ENCODE assay signal across 25 cellular contexts in the genomic region with DNA sequence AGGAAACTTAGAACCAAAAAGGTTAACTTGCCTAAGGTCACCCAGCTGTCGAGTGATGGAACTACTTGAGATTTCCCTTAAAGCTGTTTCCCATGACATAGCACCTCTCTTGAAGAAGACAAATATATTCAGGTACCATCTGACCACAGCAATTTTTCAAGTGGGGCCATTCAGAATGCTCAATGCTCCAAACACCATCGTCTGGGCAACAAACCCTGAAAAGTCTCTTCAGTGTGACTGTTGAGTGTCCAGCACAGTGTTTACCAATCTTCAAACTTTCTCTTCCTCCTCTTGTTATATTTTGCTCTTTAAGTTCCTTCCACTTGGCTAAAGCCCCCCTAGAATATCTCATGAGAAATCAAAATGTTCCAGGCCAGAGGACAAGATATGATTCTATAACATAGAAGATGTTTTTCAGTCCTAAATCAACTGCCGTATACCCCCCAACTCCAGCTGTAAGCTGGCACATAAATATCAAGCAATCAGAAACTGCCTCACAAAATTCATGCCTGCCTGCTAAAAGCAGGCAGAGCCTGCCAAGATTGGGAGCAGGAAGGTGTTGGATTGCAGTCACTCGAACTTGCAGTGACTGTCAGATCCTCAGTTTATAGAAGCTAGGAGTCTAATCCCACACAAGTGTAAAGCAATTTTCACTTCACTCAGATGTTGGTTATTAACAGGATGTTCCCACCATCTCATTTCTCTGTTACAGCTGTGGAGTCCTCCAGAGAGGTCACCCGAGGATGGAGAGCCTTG.
"Had no signal": no experiment of that assay in that cellular context is flagged by ENCODE, and none has a peak within 500 bp of the region (broad histone marks: within the 10 kb centered on the region; RNA-seq: fewer than 3 reads in every experiment).

No MANE protein-coding gene starts in this region.

- DNase-seq: activated CD4-positive, alpha-beta T cell treated with anti-CD3 and anti-CD28 coated beads, Interleukin-2, amount 50 U/mL, for 48 hours; activated CD8-positive, alpha-beta memory T cell treated with anti-CD3 and anti-CD28 coated beads, Interleukin-2, amount 50 U/mL, for 48 hours; activated naive CD4-positive, alpha-beta T cell treated with anti-CD3 and anti-CD28 coated beads for 36 hours; activated naive CD8-positive, alpha-beta T cell treated with anti-CD3 and anti-CD28 coated beads, Interleukin-2, amount 10 ng/mL, durations not matched to agents 7 days and 5 days; activated T-cell treated with anti-CD3 and anti-CD28 coated beads, Interleukin-2, amount 50 U/mL, for 4 hours; amniotic stem cell; colonic mucosa; dorsolateral prefrontal cortex; effector memory CD8-positive, alpha-beta T cell; glutamatergic neuron; hippocampal formation; islet precursor cell; left cardiac atrium; lower lobe of right lung; naive B cell; retina; spleen; stimulated activated CD4-positive, alpha-beta T cell treated with anti-CD3 and anti-CD28 coated beads, Interleukin-4, amount 100 ng/mL, for 1 hour; substantia nigra; T1000 had no signal

- H3K4me3 ChIP-seq: breast epithelium, colonic mucosa, dorsolateral prefrontal cortex, esophagus muscularis mucosa, lower lobe of right lung, spleen, tibial nerve had no signal

- H3K4me1 ChIP-seq: breast epithelium, colonic mucosa, esophagus muscularis mucosa, lower lobe of right lung, spleen, tibial nerve had no signal

- FAIRE-seq: frontal cortex had no signal

- H3K27ac ChIP-seq: breast epithelium, colonic mucosa, dorsolateral prefrontal cortex, esophagus muscularis mucosa, lower lobe of right lung, spleen, tibial nerve had no signal

- ATAC-seq: activated T-cell treated with anti-CD3 and anti-CD28 coated beads, Interleukin-2, amount 50 U/mL, for 4 hours; effector memory CD8-positive, alpha-beta T cell; WTC11 had no signal

- H3K36me3 ChIP-seq: breast epithelium, colonic mucosa, esophagus muscularis mucosa, lower lobe of right lung, spleen, tibial nerve had no signal

- H3K9me3 ChIP-seq: breast epithelium, colonic mucosa, esophagus muscularis mucosa, lower lobe of right lung, spleen, tibial nerve had no signal

- H3K27me3 ChIP-seq: breast epithelium, colonic mucosa, dorsolateral prefrontal cortex, esophagus muscularis mucosa, spleen, tibial nerve had no signal
